Comparison of ENCODE assay signal across 17 cellular contexts in genomic region chr11:20913113-20913512, GRCh38.
"Had no signal": no experiment of that assay in that cellular context is flagged by ENCODE, and none has a peak within 500 bp of the region (broad histone marks: within the 10 kb centered on the region; RNA-seq: fewer than 3 reads in every experiment).

No MANE protein-coding gene starts in this region.

- H3K4me3 ChIP-seq: cardiac muscle cell, dorsolateral prefrontal cortex, heart left ventricle, left ventricle myocardium inferior, pancreas, stomach, testis, upper lobe of right lung had no signal

- H3K9me3 ChIP-seq: pancreas, stomach, testis, upper lobe of right lung had no signal

- ATAC-seq: activated CD4-positive, CD25-positive, alpha-beta regulatory T cell treated with anti-CD3 and anti-CD28 coated beads, Interleukin-2, amount 50 U/mL, for 24 hours; heart left ventricle; pancreas; upper lobe of right lung had no signal

- H3K4me3 Mint-ChIP-seq: endodermal cell, naive B cell had no signal

- H3K27ac Mint-ChIP-seq: endodermal cell, naive B cell had no signal

- DNase-seq: activated CD4-positive, alpha-beta T cell treated with anti-CD3 and anti-CD28 coated beads, Interleukin-2, amount 50 U/mL, for 1 hour; activated CD8-positive, alpha-beta memory T cell treated with anti-CD3 and anti-CD28 coated beads for 24 hours; activated naive CD4-positive, alpha-beta T cell treated with Interleukin-2 at 50 U/mL for 16 hours; dorsolateral prefrontal cortex; endodermal cell; heart left ventricle; left ventricle myocardium inferior; naive B cell; pancreas; stimulated activated CD4-positive, alpha-beta T cell treated with anti-CD3 and anti-CD28 coated beads, Interleukin-12 subunit alpha, Interleukin-12 subunit beta, amount 100 ng/mL, for 4 hours; stimulated activated CD4-positive, alpha-beta T cell treated with anti-CD3 and anti-CD28 coated beads, Interleukin-2, amount 100 ng/mL, for 24 hours; stomach; T-helper 9 cell; testis; upper lobe of right lung had no signal

- H3K27me3 Mint-ChIP-seq: naive B cell had no signal

- H3K27me3 ChIP-seq: cardiac muscle cell, dorsolateral prefrontal cortex, heart left ventricle, pancreas, stomach, testis, upper lobe of right lung had no signal

- H3K4me1 Mint-ChIP-seq: naive B cell had no signal

- H3K36me3 Mint-ChIP-seq: naive B cell had no signal

- H3K36me3 ChIP-seq: cardiac muscle cell, heart left ventricle, left ventricle myocardium inferior, pancreas, stomach, upper lobe of right lung had no signal

- H3K27ac ChIP-seq: cardiac muscle cell, heart left ventricle, left ventricle myocardium inferior, pancreas, stomach, testis, upper lobe of right lung had no signal

- H3K4me1 ChIP-seq: heart left ventricle, left ventricle myocardium inferior, pancreas, stomach, testis, upper lobe of right lung had no signal
